8 cellular contexts compared by ENCODE assay signal in genomic region chr11:66843776-66844495, GRCh38. TPM values are rescaled to one million over a fixed set of nuclear protein-coding genes. Genes with fewer than 3 reads are reported as not detected.
DNase-seq lines count a peak whose midpoint lies in the region; ATAC-seq and TF ChIP-seq lines count a peak whose summit lies in the region.

No MANE protein-coding gene starts in this region.

- no peaks in the 10 kb centered on the region for H3K9me3 Mint-ChIP-seq in CD8-positive, alpha-beta T cell

- POLR2A ChIA-PET in CD8-positive, alpha-beta T cell (lab: Charles Lee), result interaction anchor here (0.5 to 3.7 kb wide), 18 partner anchors 8 to 1143 kb away, joined by 3 to 29 read pairs (median 5); partner anchors contain the start of genes ACTN3, CTSF, PC and RBM14

- H3K4me1 ChIP-seq in CD8-positive, alpha-beta T cell (ENCODE audit: insufficient read depth, low read length), result peaks cover 47% of the 10 kb centered on the region
- peaks cover 31% of the 10 kb centered on the region for H3K4me1 ChIP-seq in effector memory CD4-positive, alpha-beta T cell (ENCODE audit: control insufficient read depth, insufficient read depth, low read length, poor library complexity, severe bottlenecking)
- peaks cover 20% of the 10 kb centered on the region for H3K4me1 ChIP-seq in neuron (ENCODE audit: insufficient read depth, low read length)

- H3K27me3 ChIP-seq in CD8-positive, alpha-beta T cell (ENCODE audit: insufficient read depth, low read length), result no peaks in the 10 kb centered on the region
- no peaks in the 10 kb centered on the region for H3K27me3 ChIP-seq in effector memory CD4-positive, alpha-beta T cell (replicated peaks; ENCODE audit: control insufficient read depth, insufficient read depth, low read length, poor library complexity, severe bottlenecking)
- no peaks in the 10 kb centered on the region for H3K27me3 ChIP-seq in neuron (ENCODE audit: insufficient read depth, low read length)

- TF ChIP-seq CTCF in CD8-positive, alpha-beta T cell (IDR thresholded peaks at IDR 0.05), result no peak
- TF ChIP-seq CTCF in NB4 (IDR thresholded peaks at IDR 0.05; ENCODE audit: low read depth, low read length) (no peak), GM13976 (IDR thresholded peaks at IDR 0.05; ENCODE audit: borderline replicate concordance, control extremely low read depth, extremely low read depth, insufficient read depth, missing control alignments) (no peak)

- no peak for DNase-seq in CD8-positive, alpha-beta T cell
- DNase-seq in NB4 (ENCODE audit: low read depth) (no peak), putamen (ENCODE audit: low spot score) (no peak), GM13976 (ENCODE audit: low spot score) (no peak)
- no peak for DNase-seq in effector memory CD4-positive, alpha-beta T cell

- peak overlapping the region; percentile 86 for H3K4me3 Mint-ChIP-seq in CD8-positive, alpha-beta T cell

- ATAC-seq in CD8-positive, alpha-beta T cell, result no peak
- ATAC-seq in HG03025 (IDR thresholded peaks at IDR 0.05; ENCODE audit: low FRiP score, unreplicated experiment) (no peak), HG02763 (IDR thresholded peaks at IDR 0.05; ENCODE audit: unreplicated experiment) (no peak)

- peak overlapping the region; percentile 35 for H2AFZ ChIP-seq in neuron (ENCODE audit: low read depth, low read length)

- H3K9me3 ChIP-seq in CD8-positive, alpha-beta T cell (ENCODE audit: low read length), result no peaks in the 10 kb centered on the region
- no peaks in the 10 kb centered on the region for H3K9me3 ChIP-seq in effector memory CD4-positive, alpha-beta T cell (ENCODE audit: control insufficient read depth, low read length)
- no peaks in the 10 kb centered on the region for H3K9me3 ChIP-seq in neuron (ENCODE audit: low read length)

- peaks cover 50% of the 10 kb centered on the region for H3K36me3 Mint-ChIP-seq in CD8-positive, alpha-beta T cell

- H3K27ac Mint-ChIP-seq in CD8-positive, alpha-beta T cell, result peak overlapping the region; percentile 93

- peaks cover 47% of the 10 kb centered on the region for H3K4me1 Mint-ChIP-seq in CD8-positive, alpha-beta T cell (ENCODE audit: low read depth)

- CTCF ChIA-PET in CD8-positive, alpha-beta T cell (lab: Charles Lee), result interaction anchor here (1.3 to 5.2 kb wide), 3 partner anchors 10 to 166 kb away, joined by 4 to 23 read pairs (median 8); partner anchors contain the start of gene RBM4B

- H3K4me3 ChIP-seq in CD8-positive, alpha-beta T cell (ENCODE audit: low read depth, low read length), result peak overlapping the region; percentile 68
- H3K4me3 ChIP-seq in NB4 (ENCODE audit: low read depth, low read length) (peak overlapping the region; percentile 96), neuron (ENCODE audit: low read length) (peak overlapping the region; percentile 61)
- peak overlapping the region; percentile 97 for H3K4me3 ChIP-seq in effector memory CD4-positive, alpha-beta T cell (ENCODE audit: insufficient read depth, low read depth, low read length, poor library complexity, severe bottlenecking)

- H3K36me3 ChIP-seq in CD8-positive, alpha-beta T cell (ENCODE audit: insufficient read depth, low read length), result peaks cover 4% of the 10 kb centered on the region
- H3K36me3 ChIP-seq in effector memory CD4-positive, alpha-beta T cell (ENCODE audit: control insufficient read depth, insufficient read depth, low read length), result peaks cover 20% of the 10 kb centered on the region
- H3K36me3 ChIP-seq in neuron (ENCODE audit: insufficient read depth, low read length), result peaks cover 37% of the 10 kb centered on the region

- intact Hi-C loops in CD8-positive, alpha-beta T cell (cut with DNase I, micrococcal nuclease), result loop anchor here (1.0 to 10.0 kb wide), 12 partner anchors 12 to 663 kb away; partner anchors contain the start of genes PC (in 2 of the 2), RBM14 (in 2 of the 2), BRMS1 (in 1 of the 2) and CDK2AP2 (in 1 of the 2)

- in situ Hi-C loops in GM13976 (cut with MboI; ENCODE audit: low sequenced_read_pairs, unreplicated experiment), result no loop called here

- H3K27ac ChIP-seq in CD8-positive, alpha-beta T cell (ENCODE audit: low read depth, low read length), result peak overlapping the region; percentile 100
- peak overlapping the region; percentile 98 for H3K27ac ChIP-seq in effector memory CD4-positive, alpha-beta T cell (ENCODE audit: insufficient read depth, low read length, poor library complexity, severe bottlenecking)

- H3K27me3 Mint-ChIP-seq in CD8-positive, alpha-beta T cell (ENCODE audit: low read depth), result no peaks in the 10 kb centered on the region

- no peak for TF ChIP-seq POLR2A in NB4 (IDR thresholded peaks at IDR 0.05; ENCODE audit: extremely low read depth, insufficient read length)

RNA-seq across cellular contexts. Expression of gene RCE1, which starts 0.7 kb away (rescaled TPM):
- total RNA-seq in CD8-positive, alpha-beta T cell, result 10 to 100 TPM; 68.9 to 72.2 TPM

RNA-seq across cellular contexts. Expression of gene LRFN4, which starts 12.9 kb away (rescaled TPM):
- total RNA-seq in CD8-positive, alpha-beta T cell, result 1 to 10 TPM; 1.7 to 2.3 TPM
